ENCODE assay signal across 1 cellular context in genomic region chr19:664913-665443, GRCh38.
A peak's percentile ranks its signal among the peaks of the same experiment; 100 is the strongest.
TF ChIP-seq lines count a peak whose summit lies in the region.

No MANE protein-coding gene starts in this region.

TF ChIP-seq in IMR-90, 13 proteins besides CTCF, POLR2A, EP300 and RAD21:
- TF ChIP-seq SMC3 (IDR thresholded peaks at IDR 0.05; ENCODE audit: low read depth, low read length) (peak; percentile 97), MAZ (IDR thresholded peaks at IDR 0.05; ENCODE audit: borderline replicate concordance, low read depth, low read length) (peak; percentile 72; the same call in 1 of the 2 replicates), CEBPB (IDR thresholded peaks at IDR 0.05; ENCODE audit: low read depth, low read length) (no peak)
